Comparison of ENCODE assay signal across 1 cellular context in genomic region chr15:57323299-57323805, GRCh38.
TF ChIP-seq lines count a peak whose summit lies in the region.

No MANE protein-coding gene starts in this region.

TF ChIP-seq in HCT116, 20 proteins besides CTCF, POLR2A, EP300 and RAD21 (continued from another document):
- TF ChIP-seq SRF (IDR thresholded peaks at IDR 0.05; ENCODE audit: low read depth) (no peak), SP1 (IDR thresholded peaks at IDR 0.05; ENCODE audit: low read depth) (no peak), MAX (IDR thresholded peaks at IDR 0.05) (no peak), JUND (IDR thresholded peaks at IDR 0.05) (no peak), EGR1 (IDR thresholded peaks at IDR 0.05; ENCODE audit: low read depth) (no peak), CBX3 (IDR thresholded peaks at IDR 0.05; ENCODE audit: low read depth) (no peak), EZH2 (IDR thresholded peaks at IDR 0.05) (no peak), ZFX (IDR thresholded peaks at IDR 0.05) (no peak), REST (IDR thresholded peaks at IDR 0.05; ENCODE audit: low read depth) (no peak), POLR2AphosphoS5 (IDR thresholded peaks at IDR 0.05; ENCODE audit: low read depth, low read length) (no peak), TCF7L2 (IDR thresholded peaks at IDR 0.05; ENCODE audit: borderline replicate concordance, extremely low read depth, insufficient read depth, insufficient read length) (no peak), ZNF274 (IDR thresholded peaks at IDR 0.05; ENCODE audit: low read depth, low read length) (no peak), EZH2phosphoT487 (IDR thresholded peaks at IDR 0.05; ENCODE audit: borderline replicate concordance) (no peak), ELF1 (IDR thresholded peaks at IDR 0.05; ENCODE audit: borderline replicate concordance, low read depth) (no peak), ZBTB33 (IDR thresholded peaks at IDR 0.05; ENCODE audit: extremely low read depth, insufficient replicate concordance, low read length) (no peak)
TF ChIP-seq in HCT116: peak in this region for 0.
